ENCODE assay signal across 11 cellular contexts in genomic region chr11:59938132-59938531, GRCh38. TPM values are rescaled to one million over a fixed set of nuclear protein-coding genes. Genes with fewer than 3 reads are reported as not detected.
"Had no signal": no experiment of that assay in that cellular context is flagged by ENCODE, and none has a peak within 500 bp of the region (broad histone marks: within the 10 kb centered on the region; RNA-seq: fewer than 3 reads in every experiment).

A gene with protein sequence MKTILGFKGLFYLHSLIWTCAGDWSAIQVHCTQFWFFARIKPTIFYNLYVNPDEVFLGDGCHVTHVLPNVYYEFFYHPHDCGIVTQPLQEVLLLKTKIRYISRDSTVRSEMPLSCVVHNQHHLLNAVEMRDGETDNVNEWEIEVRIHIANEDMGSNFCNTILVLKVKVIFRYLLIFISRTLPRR (plus strand): TSS chr11:59938432. CDS start chr11:59938455, 23 bp downstream.

- H3K27ac Mint-ChIP-seq: GM23338, HFFc6 had no signal

- FAIRE-seq: H1, H54 had no signal

- H3K4me1 ChIP-seq: HAP-1 had no signal

- H3K9me3 ChIP-seq: HAP-1 had no signal

- H3K4me2 ChIP-seq: GM23338 had no signal

- H3K4me3 ChIP-seq: GM23248, GM23338, HAP-1 had no signal

- H2AFZ ChIP-seq: GM23248, GM23338 had no signal

- H3K9me3 Mint-ChIP-seq: GM23338, H9, HFFc6 had no signal

- H3K27ac ChIP-seq: GM23248 had no signal

- H3K4me3 Mint-ChIP-seq: GM23338, H9, HFFc6 had no signal

- DNase-seq: GM23248, GOT3, H9, HCEC 1CT, HFFc6 had no signal

- ATAC-seq: GM23338, HCT116 had no signal

- H3K36me3 ChIP-seq: HAP-1 had no signal

- H3K9ac ChIP-seq: GM23248 had no signal

RNA-seq across cellular contexts. Expression of the gene that starts here (rescaled TPM):
- total RNA-seq: GM23248, GM23338, H1, H4, H9, HFFc6 had no signal
- polyA plus RNA-seq: GM23248, GM23338, H1 had no signal
